ENCODE assay signal across 8 cellular contexts in genomic region chr5:134586866-134587524, GRCh38. TPM values are rescaled to one million over a fixed set of nuclear protein-coding genes. Genes with fewer than 3 reads are reported as not detected.
A peak's percentile ranks its signal among the peaks of the same experiment; 100 is the strongest.
DNase-seq lines count a peak whose midpoint lies in the region; ATAC-seq, FAIRE-seq and TF ChIP-seq lines count a peak whose summit lies in the region.

No MANE protein-coding gene starts in this region.

- peak; percentile 76 for TF ChIP-seq CTCF in WTC11 (IDR thresholded peaks at IDR 0.05)
- TF ChIP-seq CTCF in bronchial epithelial cell (IDR thresholded peaks at IDR 0.05; ENCODE audit: insufficient read depth, low read length, severe bottlenecking), result peak; percentile 84
- peak; percentile 76 for TF ChIP-seq CTCF in kidney (IDR thresholded peaks at IDR 0.05; ENCODE audit: borderline replicate concordance, extremely low read depth, insufficient read depth)

- no peaks in the 10 kb centered on the region for H3K36me3 Mint-ChIP-seq in WTC11

- no peaks in the 10 kb centered on the region for H3K36me3 ChIP-seq in bronchial epithelial cell (ENCODE audit: control insufficient read depth, insufficient read depth, low read length)
- H3K36me3 ChIP-seq in kidney (ENCODE audit: control insufficient read depth in 1 of 2, insufficient read depth in 2 of 2, low read length in 2 of 2), result no peaks in the 10 kb centered on the region

- POLR2A ChIA-PET in WTC11 (lab: Charles Lee), result interaction anchor here (0.5 to 1.8 kb wide), 17 partner anchors 9 to 435 kb away, joined by 3 to 10 read pairs (median 4); partner anchors contain the start of genes CAMLG, CDKN2AIPNL, DDX46 and PPP2CA

- CTCF ChIA-PET in WTC11 (lab: Charles Lee), result interaction anchor here (0.6 to 2.9 kb wide), 122 partner anchors 9 to 1372 kb away, joined by 3 to 42 read pairs (median 5); partner anchors contain the start of genes CAMLG, CDKN2AIPNL, DDX46 and JADE2

- FAIRE-seq in bronchial epithelial cell (lab: Jason Lieb, UNC) (no peak), kidney (lab: Jason Lieb, UNC) (no peak)

- no peak overlapping the region for H3K9ac ChIP-seq in kidney (ENCODE audit: low read length in 2 of 2)

- no peaks in the 10 kb centered on the region for H3K27me3 ChIP-seq in bronchial epithelial cell (ENCODE audit: control insufficient read depth, insufficient read depth, low read length)

- H3K9me3 Mint-ChIP-seq in WTC11, result no peaks in the 10 kb centered on the region

- DNase-seq in NCI-H1092 treated with DMSO at 0.1 percent for 48 hours (lab: John Stamatoyannopoulos, UW), result peak; percentile 29
- DNase-seq in NCI-H1092 (lab: John Stamatoyannopoulos, UW), result no peak
- peak; percentile 67 for DNase-seq in NCI-H2196 (lab: John Stamatoyannopoulos, UW; ENCODE audit: unreplicated experiment)
- DNase-seq in WTC11 (ENCODE audit: low spot score), result peak; percentile 95
- peak; percentile 80 for DNase-seq in bronchial epithelial cell (ENCODE audit: low read depth)
- peak; percentile 88 for DNase-seq in kidney
- peak; percentile 76 to 88 for DNase-seq in stimulated activated CD4-positive, alpha-beta T cell treated with anti-CD3 and anti-CD28 coated beads, Interleukin-15, amount 100 ng/mL, for 48 hours (ENCODE audit: low read depth in 2 of 2)

- H3K4me3 Mint-ChIP-seq in WTC11, result peak overlapping the region; percentile 22

- H3K4me3 ChIP-seq in bronchial epithelial cell (ENCODE audit: low read depth, low read length), result no peak overlapping the region
- no peak overlapping the region for H3K4me3 ChIP-seq in kidney (ENCODE audit: low read length in 2 of 2)

- intact Hi-C loops in kidney (cut with DNase I), result no loop called here

- peaks cover 17% of the 10 kb centered on the region for H3K4me1 Mint-ChIP-seq in WTC11

- H3K27ac Mint-ChIP-seq in WTC11, result peak overlapping the region; percentile 93

- no peaks in the 10 kb centered on the region for H3K9me3 ChIP-seq in kidney (ENCODE audit: control insufficient read depth in 1 of 2, low read length in 2 of 2)

- H3K4me1 ChIP-seq in kidney (ENCODE audit: control insufficient read depth in 1 of 2, insufficient read depth in 1 of 2, low read depth in 1 of 2, low read length in 2 of 2), result peaks cover 0 to under 1% of the 10 kb centered on the region in 2 donors

- H3K27ac ChIP-seq in kidney (ENCODE audit: low read depth in 2 of 2, low read length in 2 of 2), result no peak overlapping the region

- no peaks in the 10 kb centered on the region for H3K27me3 Mint-ChIP-seq in WTC11 (ENCODE audit: low read depth)

- ATAC-seq in HG02840 (IDR thresholded peaks at IDR 0.05; ENCODE audit: low FRiP score, unreplicated experiment), result peak; percentile 88
- ATAC-seq in WTC11, result peak; percentile 89

TF ChIP-seq in WTC11, 78 proteins besides CTCF, POLR2A, EP300 and RAD21:
- TF ChIP-seq GTF2I (CRISPR knock-in tag; conservative IDR thresholded peaks at IDR 0.05) (0 out of 2 replicates have a peak, but pooled peaks have one; percentile 21), NR3C1 (CRISPR knock-in tag; conservative IDR thresholded peaks at IDR 0.05; ENCODE audit: low read depth) (no peak), PREB (CRISPR knock-in tag; IDR thresholded peaks at IDR 0.05; ENCODE audit: borderline replicate concordance) (no peak), FOXP1 (CRISPR knock-in tag; IDR thresholded peaks at IDR 0.05; ENCODE audit: borderline replicate concordance) (peak; percentile 46; the same call in 1 of the 2 replicates), ZNF263 (CRISPR knock-in tag; IDR thresholded peaks at IDR 0.05; ENCODE audit: low read depth) (no peak), HMGXB4 (CRISPR knock-in tag; IDR thresholded peaks at IDR 0.05) (peak; percentile 74; the same call in 1 of the 2 replicates), TEAD4 (CRISPR knock-in tag; IDR thresholded peaks at IDR 0.05) (no peak), NR2C2 (CRISPR knock-in tag; IDR thresholded peaks at IDR 0.05) (no peak), E2F1 (CRISPR knock-in tag; IDR thresholded peaks at IDR 0.05) (no peak), IRF1 (CRISPR knock-in tag; IDR thresholded peaks at IDR 0.05) (no peak), E2F5 (CRISPR knock-in tag; IDR thresholded peaks at IDR 0.05) (no peak), HMGA2 (CRISPR knock-in tag; IDR thresholded peaks at IDR 0.05) (0 out of 2 replicates have a peak, but pooled peaks have one; percentile 22)
TF ChIP-seq in WTC11: peak in this region for 4.

RNA-seq across cellular contexts. Expression of gene SAR1B, which starts 45.6 kb away (rescaled TPM):
- total RNA-seq in WTC11 (2021), result 27.2 to 31.3 TPM (median 27.6 TPM) in 3 replicates
- 55.5 and 121 TPM in 2 replicates for total RNA-seq in bronchial epithelial cell
- total RNA-seq in kidney, result 57.7 TPM
- polyA plus RNA-seq in kidney (ENCODE audit: insufficient read depth, low read depth, low replicate concordance), result 42.0 TPM
